In genomic region chr1:42956739-42957138, GRCh38 we compare ENCODE assay signal across 1 cellular context.
TF ChIP-seq lines count a peak whose summit lies in the region.

No MANE protein-coding gene starts in this region.

TF ChIP-seq in SK-N-SH treated with all-trans-retinoic acid at 6 μM for 48 hours, 23 proteins besides CTCF, POLR2A, EP300 and RAD21 (continued from another document):
- TF ChIP-seq PATZ1 (CRISPR knock-in tag; IDR thresholded peaks at IDR 0.05; ENCODE audit: borderline replicate concordance): no peak
- TF ChIP-seq BACH2 (CRISPR knock-in tag; IDR thresholded peaks at IDR 0.05; ENCODE audit: borderline replicate concordance): no peak
TF ChIP-seq in SK-N-SH treated with all-trans-retinoic acid at 6 μM for 48 hours: peak in this region for 0.
